Comparison of ENCODE assay signal across 26 cellular contexts in the genomic region with DNA sequence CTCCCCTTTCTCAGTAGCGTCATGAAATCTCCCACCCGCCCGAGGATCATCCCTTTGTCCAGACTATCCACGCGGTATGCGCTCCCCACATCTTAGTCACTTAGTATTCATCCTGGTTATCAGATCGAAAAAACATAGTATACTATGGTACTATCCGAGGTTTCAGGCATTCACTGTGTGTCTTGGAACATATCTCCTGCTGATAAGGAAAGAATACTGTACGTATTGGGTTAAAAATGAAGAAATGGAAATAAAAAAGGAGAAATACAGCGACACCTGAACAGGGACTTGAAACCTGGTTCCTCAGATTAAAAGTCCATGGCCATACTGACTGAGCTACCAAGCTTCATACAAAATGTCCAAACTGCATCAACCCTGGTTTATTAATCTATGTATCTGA. TPM values are rescaled to one million over a fixed set of nuclear protein-coding genes. Genes with fewer than 3 reads are reported as not detected.
DNase-seq lines count a peak whose midpoint lies in the region; TF ChIP-seq lines count a peak whose summit lies in the region.
"Had no signal": no experiment of that assay in that cellular context is flagged by ENCODE, and none has a peak within 500 bp of the region (broad histone marks: within the 10 kb centered on the region; RNA-seq: fewer than 3 reads in every experiment).

No MANE protein-coding gene starts in this region.

- H3K9ac ChIP-seq in Karpas-422 (ENCODE audit: low read length) (peak overlapping the region; percentile 59), neural progenitor cell (no peak overlapping the region)

- POLR2A ChIA-PET in CD8-positive, alpha-beta memory T cell (lab: Charles Lee) = interaction anchor here (0.5 to 3.1 kb wide), 5 partner anchors 14 to 320 kb away, joined by 3 to 34 read pairs (median 3); partner anchors contain the start of gene HMGN4

- intact Hi-C loops in Calu3 (cut with micrococcal nuclease; ENCODE audit: unreplicated experiment) = no loop called here

- DNase-seq in NCI-H82 (lab: John Stamatoyannopoulos, UW) = peak; percentile 41
- no peak for DNase-seq in NCI-H82 treated with DMSO at 0.1 percent for 48 hours (lab: John Stamatoyannopoulos, UW; ENCODE audit: unreplicated experiment)
- DNase-seq in Karpas-422 = no peak
- DNase-seq in SK-N-DZ (ENCODE audit: low spot score) = peak; percentile 46
- DNase-seq in neural progenitor cell (ENCODE audit: low spot score) = no peak
- no peak for DNase-seq in CD8-positive, alpha-beta memory T cell
- no peak for DNase-seq in Calu3
- no peak for DNase-seq in amygdala (lab: John Stamatoyannopoulos, UW)
- DNase-seq: 8988T; activated B cell treated with CpG ODN at 0.5 μM for 24 hours; activated T-cell treated with anti-CD3 and anti-CD28 coated beads, Interleukin-2, amount 50 U/mL, for 24 hours; brain microvascular endothelial cell; Caco-2; effector memory CD4-positive, alpha-beta T cell; foreskin keratinocyte; heart right ventricle; left colon; NCI-H2029 treated with DMSO at 0.1 percent for 48 hours; NCI-H446; nucleus accumbens; T-helper 9 cell had no signal

- H3K4me1 Mint-ChIP-seq in neural progenitor cell = peaks cover 21% of the 10 kb centered on the region
- H3K4me1 Mint-ChIP-seq in CD8-positive, alpha-beta memory T cell = peaks cover 20 to 31% (median 29%) of the 10 kb centered on the region in 3 donors
- H3K4me1 Mint-ChIP-seq in Calu3 (ENCODE audit: low read depth, unreplicated experiment) = peaks cover 28% of the 10 kb centered on the region

- peaks cover 17% of the 10 kb centered on the region for H3K27me3 Mint-ChIP-seq in neural progenitor cell (ENCODE audit: insufficient read depth, low read depth)
- peaks cover 0 to 4% of the 10 kb centered on the region in 2 donors for H3K27me3 Mint-ChIP-seq in CD8-positive, alpha-beta memory T cell
- H3K27me3 Mint-ChIP-seq in Calu3 (ENCODE audit: unreplicated experiment) = no peaks in the 10 kb centered on the region
- H3K27me3 Mint-ChIP-seq: activated B cell treated with CpG ODN at 0.5 μM for 24 hours; activated T-cell treated with anti-CD3 and anti-CD28 coated beads, Interleukin-2, amount 50 U/mL, for 24 hours; memory B cell had no signal

- H3K27me3 ChIP-seq in Karpas-422 (ENCODE audit: low read length) (no peaks in the 10 kb centered on the region), neural progenitor cell (no peaks in the 10 kb centered on the region)
- no peaks in the 10 kb centered on the region for H3K27me3 ChIP-seq in CD8-positive, alpha-beta memory T cell (ENCODE audit: insufficient read depth, low read length, poor library complexity, severe bottlenecking)
- H3K27me3 ChIP-seq: brain microvascular endothelial cell, foreskin keratinocyte, heart right ventricle had no signal

- H3K27ac ChIP-seq in Karpas-422 (ENCODE audit: low read length) = no peak overlapping the region
- H3K27ac ChIP-seq in neural progenitor cell = no peak overlapping the region
- no peak overlapping the region for H3K27ac ChIP-seq in CD8-positive, alpha-beta memory T cell (ENCODE audit: low read depth, low read length)
- H3K27ac ChIP-seq: brain microvascular endothelial cell, foreskin keratinocyte had no signal

- H3K27ac Mint-ChIP-seq in neural progenitor cell (no peak overlapping the region), Calu3 (ENCODE audit: unreplicated experiment) (no peak overlapping the region)
- H3K27ac Mint-ChIP-seq in CD8-positive, alpha-beta memory T cell = no peak overlapping the region
- H3K27ac Mint-ChIP-seq: activated B cell treated with CpG ODN at 0.5 μM for 24 hours, memory B cell had no signal

- peaks cover 4% of the 10 kb centered on the region for H3K9me3 Mint-ChIP-seq in neural progenitor cell
- H3K9me3 Mint-ChIP-seq in CD8-positive, alpha-beta memory T cell = no peaks in the 10 kb centered on the region
- H3K9me3 Mint-ChIP-seq in Calu3 (ENCODE audit: low read depth, unreplicated experiment) = no peaks in the 10 kb centered on the region
- H3K9me3 Mint-ChIP-seq: activated B cell treated with CpG ODN at 0.5 μM for 24 hours, memory B cell had no signal

- no peaks in the 10 kb centered on the region for H3K9me3 ChIP-seq in Karpas-422 (ENCODE audit: low read length)
- H3K9me3 ChIP-seq in neural progenitor cell (ENCODE audit: low read depth) = no peaks in the 10 kb centered on the region
- H3K9me3 ChIP-seq in CD8-positive, alpha-beta memory T cell (ENCODE audit: low read length) = no peaks in the 10 kb centered on the region
- H3K9me3 ChIP-seq: Caco-2, heart right ventricle had no signal

- no TSS peak for BruUV-seq in Calu3 (replicated peaks; lab: Mats Ljungman, UMichigan)

- no peak overlapping the region for H3K4me3 Mint-ChIP-seq in neural progenitor cell
- H3K4me3 Mint-ChIP-seq in CD8-positive, alpha-beta memory T cell = no peak overlapping the region
- H3K4me3 Mint-ChIP-seq in Calu3 (ENCODE audit: low read depth, unreplicated experiment) = no peak overlapping the region

- peak overlapping the region; percentile 100 for H3K4me2 ChIP-seq in Karpas-422 (ENCODE audit: low read depth, low read length, poor library complexity, severe bottlenecking)
- H3K4me2 ChIP-seq in neural progenitor cell = peak overlapping the region; percentile 91

- peak overlapping the region; percentile 79; the same call in 1 of the 2 replicates for H2AFZ ChIP-seq in Karpas-422 (ENCODE audit: low read length)
- no peak overlapping the region for H2AFZ ChIP-seq in neural progenitor cell (replicated peaks)

- H3K36me3 Mint-ChIP-seq in neural progenitor cell (peaks cover 2% of the 10 kb centered on the region), Calu3 (ENCODE audit: insufficient read depth, unreplicated experiment) (peaks cover 24% of the 10 kb centered on the region)
- peaks cover 0 to 7% (median 0%) of the 10 kb centered on the region in 3 donors for H3K36me3 Mint-ChIP-seq in CD8-positive, alpha-beta memory T cell
- H3K36me3 Mint-ChIP-seq: memory B cell had no signal

- H4K20me1 ChIP-seq in Karpas-422 (ENCODE audit: insufficient read depth, low read depth, low read length) = no peaks in the 10 kb centered on the region
- H4K20me1 ChIP-seq in neural progenitor cell (ENCODE audit: low read depth) = peaks cover 6% of the 10 kb centered on the region

- H3K36me3 ChIP-seq in Karpas-422 (ENCODE audit: insufficient read depth, low read length) (no peaks in the 10 kb centered on the region), neural progenitor cell (no peaks in the 10 kb centered on the region)
- H3K36me3 ChIP-seq in CD8-positive, alpha-beta memory T cell (ENCODE audit: insufficient read depth, low read length) = no peaks in the 10 kb centered on the region
- H3K36me3 ChIP-seq: brain microvascular endothelial cell had no signal

- H3K4me3 ChIP-seq in Karpas-422 (ENCODE audit: low read length) (peak overlapping the region; percentile 85), neural progenitor cell (no peak overlapping the region)
- no peak overlapping the region for H3K4me3 ChIP-seq in CD8-positive, alpha-beta memory T cell (ENCODE audit: low read length)

- no peaks in the 10 kb centered on the region for H3K9me2 ChIP-seq in Karpas-422 (replicated peaks; ENCODE audit: insufficient read depth, low read length)

- no peak for TF ChIP-seq CTCF in neural progenitor cell (IDR thresholded peaks at IDR 0.05)
- no peak for TF ChIP-seq CTCF in Calu3 (IDR thresholded peaks at IDR 0.05; ENCODE audit: unreplicated experiment)

- no peaks in the 10 kb centered on the region for H3K79me2 ChIP-seq in Karpas-422 (ENCODE audit: low read length)
- H3K79me2 ChIP-seq in neural progenitor cell (ENCODE audit: low read depth) = no peaks in the 10 kb centered on the region

- H3K4me1 ChIP-seq in Karpas-422 (ENCODE audit: low read length) (peaks cover 42% of the 10 kb centered on the region), neural progenitor cell (peaks cover 3% of the 10 kb centered on the region)
- peaks cover 11% of the 10 kb centered on the region for H3K4me1 ChIP-seq in CD8-positive, alpha-beta memory T cell (ENCODE audit: insufficient read depth, low read length)
- H3K4me1 ChIP-seq: foreskin keratinocyte had no signal

- CTCF ChIA-PET in CD8-positive, alpha-beta memory T cell (lab: Charles Lee) = interaction anchor here (1.2 to 2.8 kb wide), 6 partner anchors 14 to 230 kb away, joined by 3 to 11 read pairs (median 4); partner anchors contain the start of gene HMGN4
- CTCF ChIA-PET in Calu3 (lab: Charles Lee) = interaction anchor here (0.6 to 1.6 kb wide), 2 partner anchors 19 to 230 kb away, joined by 6 to 8 read pairs; no protein-coding TSS in a partner anchor

- peaks cover 64% of the 10 kb centered on the region for H3F3A ChIP-seq in neural progenitor cell (ENCODE audit: low read depth)

RNA-seq across cellular contexts. Expression of gene HMGN4, which starts 14.0 kb away (rescaled TPM):
- total RNA-seq in Karpas-422 (2014; rRNA removed; shearing (Covaris generic); ENCODE audit: low replicate concordance) = 57.3 and 103 TPM in 2 replicates
- polyA plus RNA-seq in SK-N-DZ (2014; cell fraction: cytosol; rRNA removed) = 128 and 134 TPM in 2 replicates
- 60.1 and 87.1 TPM in 2 replicates for polyA plus RNA-seq in SK-N-DZ (2014; cell fraction: nucleus; rRNA removed)
- total RNA-seq in neural progenitor cell (ENCODE audit: low replicate concordance) = 81.8 and 86.8 TPM in 2 replicates
- total RNA-seq in CD8-positive, alpha-beta memory T cell = 10 to 100 TPM; 90.0 to 91.4 TPM
- 166 TPM for polyA plus RNA-seq in CD8-positive, alpha-beta memory T cell
- 49.7 and 60.0 TPM in 2 replicates for total RNA-seq in Calu3 (2022)

RNA-seq across cellular contexts. Expression of gene ABT1, which starts 44.5 kb away (rescaled TPM):
- total RNA-seq in Karpas-422 (2014; rRNA removed; shearing (Covaris generic); ENCODE audit: low replicate concordance) = 22.7 and 23.7 TPM in 2 replicates
- 24.2 and 28.6 TPM in 2 replicates for polyA plus RNA-seq in SK-N-DZ (2014; cell fraction: cytosol; rRNA removed)
- 17.9 and 18.7 TPM in 2 replicates for polyA plus RNA-seq in SK-N-DZ (2014; cell fraction: nucleus; rRNA removed)
- total RNA-seq in neural progenitor cell (ENCODE audit: low replicate concordance) (13.1 and 17.3 TPM in 2 replicates), Calu3 (2022) (18.8 and 20.9 TPM in 2 replicates)
- total RNA-seq in CD8-positive, alpha-beta memory T cell = 10 to 100 TPM; 34.5 to 36.1 TPM
- polyA plus RNA-seq in CD8-positive, alpha-beta memory T cell = 39.7 TPM

RNA-seq across cellular contexts. Expression of gene BTN1A1, which starts 52.1 kb away (rescaled TPM):
- 0.22 TPM in 1 of 2 replicates, not detected in the other for total RNA-seq in Karpas-422 (2014; rRNA removed; shearing (Covaris generic); ENCODE audit: low replicate concordance)
- 0.03 and 0.16 TPM in 2 replicates for polyA plus RNA-seq in SK-N-DZ (2014; cell fraction: cytosol; rRNA removed)
- polyA plus RNA-seq in SK-N-DZ (2014; cell fraction: nucleus; rRNA removed) = 0.17 TPM in 1 of 2 replicates, not detected in the other
- total RNA-seq in neural progenitor cell (ENCODE audit: low replicate concordance) (not detected in 2 replicates), Calu3 (2022) (not detected in 2 replicates)
- total RNA-seq in CD8-positive, alpha-beta memory T cell = under 1 TPM in 1 of 2 experiments, not detected in 1; 0.09 TPM
- polyA plus RNA-seq in CD8-positive, alpha-beta memory T cell = not detected
- total RNA-seq: Daoy, foreskin keratinocyte, heart right ventricle, left colon, RPMI7951, skeletal muscle tissue had no signal
- polyA plus RNA-seq: esophagus, foreskin keratinocyte, heart right ventricle had no signal

Comparison
In these comparisons a context has a peak if more than half of its experiments do, and no peak if none do; other contexts are left out.
1. DNase-seq: peak in NCI-H82 (single experiment) and SK-N-DZ (single experiment); none in NCI-H82 treated with DMSO at 0.1 percent for 48 hours (single experiment), Karpas-422 (single experiment), neural progenitor cell (single experiment), CD8-positive, alpha-beta memory T cell (0 of 5), Calu3 (single experiment) and amygdala (0 of 56).